20 cellular contexts compared by ENCODE assay signal in the genomic region with DNA sequence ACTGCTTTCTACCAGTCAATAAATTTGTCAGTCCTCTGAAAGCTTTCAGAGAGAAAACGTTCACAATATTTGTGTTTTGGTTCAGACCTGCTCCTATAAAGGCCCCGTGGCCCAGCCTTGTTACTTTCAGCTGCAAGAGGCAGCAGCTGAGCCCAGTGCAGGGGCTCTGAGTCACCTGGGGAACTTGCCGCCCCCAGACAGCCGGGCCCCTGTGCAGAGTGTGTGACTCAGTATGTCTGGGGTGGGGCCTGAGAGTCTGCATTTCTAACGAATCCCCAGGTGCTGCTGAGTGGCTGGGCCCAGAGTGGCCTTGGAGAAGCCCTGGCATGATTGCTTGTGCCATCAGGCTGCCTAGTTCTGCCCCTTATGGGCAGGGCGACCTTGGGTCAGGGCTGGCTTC.
A peak's percentile ranks its signal among the peaks of the same experiment; 100 is the strongest.
DNase-seq lines count a peak whose midpoint lies in the region; ATAC-seq, FAIRE-seq and TF ChIP-seq lines count a peak whose summit lies in the region.
"Had no signal": no experiment of that assay in that cellular context is flagged by ENCODE, and none has a peak within 500 bp of the region (broad histone marks: within the 10 kb centered on the region; RNA-seq: fewer than 3 reads in every experiment).

No MANE protein-coding gene starts in this region.

- H3K9me3 ChIP-seq in astrocyte (ENCODE audit: insufficient read depth, low read depth, low read length) = no peaks in the 10 kb centered on the region
- H3K9me3 ChIP-seq: A549 had no signal

- peak; percentile 54 for DNase-seq in activated CD8-positive, alpha-beta memory T cell treated with anti-CD3 and anti-CD28 coated beads, Interleukin-2, amount 50 U/mL, for 48 hours
- DNase-seq in activated CD8-positive, alpha-beta memory T cell treated with anti-CD3 and anti-CD28 coated beads, Interleukin-2, amount 10 ng/mL, durations not matched to agents 7 days and 5 days = no peak
- peak; percentile 16 for DNase-seq in M059J (ENCODE audit: low read depth)
- peak; percentile 48 for DNase-seq in astrocyte (ENCODE audit: low read depth)
- DNase-seq in mesendoderm = peak; percentile 31
- no peak for DNase-seq in GM13977 (ENCODE audit: low spot score)
- DNase-seq: GOT3, HFFc6, KG1, NCI-H1105, NCI-H187, NCI-H446 treated with DMSO at 0.1 percent for 48 hours, NCI-H748 treated with DMSO at 0.1 percent for 48 hours, SHP77 had no signal

- TF ChIP-seq CTCF in astrocyte (IDR thresholded peaks at IDR 0.05; ENCODE audit: insufficient read depth, low read depth, low read length) = no peak
- TF ChIP-seq CTCF in GM13977 (IDR thresholded peaks at IDR 0.05; ENCODE audit: extremely low read depth, insufficient read depth, missing control alignments) = no peak

- H3K9me3 Mint-ChIP-seq in activated CD8-positive, alpha-beta memory T cell treated with anti-CD3 and anti-CD28 coated beads, Interleukin-2, amount 10 ng/mL, durations not matched to agents 7 days and 5 days (ENCODE audit: low read depth) = peaks cover 3% of the 10 kb centered on the region
- H3K9me3 Mint-ChIP-seq in astrocyte (ENCODE audit: unreplicated experiment) = peaks cover 7% of the 10 kb centered on the region

- peaks cover 11% of the 10 kb centered on the region for H3K4me1 ChIP-seq in astrocyte (ENCODE audit: insufficient read depth, low read length)
- no peaks in the 10 kb centered on the region for H3K4me1 ChIP-seq in mesendoderm (ENCODE audit: control insufficient read depth, low read depth, low read length)
- H3K4me1 ChIP-seq: A549 had no signal

- no peak overlapping the region for H4K5ac ChIP-seq in mesendoderm (ENCODE audit: low read length)

- H3K18ac ChIP-seq in mesendoderm (ENCODE audit: low read length) = no peak overlapping the region

- H2BK15ac ChIP-seq in mesendoderm (replicated peaks; ENCODE audit: low read depth) = no peak overlapping the region

- no peaks in the 10 kb centered on the region for H3K36me3 Mint-ChIP-seq in activated CD8-positive, alpha-beta memory T cell treated with anti-CD3 and anti-CD28 coated beads, Interleukin-2, amount 10 ng/mL, durations not matched to agents 7 days and 5 days
- H3K36me3 Mint-ChIP-seq in astrocyte (ENCODE audit: low read depth, unreplicated experiment) = no peaks in the 10 kb centered on the region
- H3K36me3 Mint-ChIP-seq: CD14-positive monocyte had no signal

- H3K4me3 ChIP-seq in astrocyte (ENCODE audit: insufficient read depth, low read depth, low read length) (no peak overlapping the region), mesendoderm (ENCODE audit: low read length) (no peak overlapping the region)
- H3K4me3 ChIP-seq: A549 had no signal

- CTCF ChIA-PET in activated CD8-positive, alpha-beta memory T cell treated with anti-CD3 and anti-CD28 coated beads, Interleukin-2, amount 10 ng/mL, durations not matched to agents 7 days and 5 days (lab: Charles Lee) = no interaction called here

- no peak overlapping the region for H4K8ac ChIP-seq in mesendoderm (ENCODE audit: low read depth, low read length)

- in situ Hi-C loops in GM13977 (cut with MboI; ENCODE audit: low pct_unique_long_range_greater_than_20kb, low sequenced_read_pairs, unreplicated experiment) = no loop called here

- no peaks in the 10 kb centered on the region for H3K27me3 ChIP-seq in astrocyte (ENCODE audit: insufficient read depth, low read length)
- H3K27me3 ChIP-seq in mesendoderm (ENCODE audit: insufficient read depth, low read length, poor library complexity) = no peaks in the 10 kb centered on the region

- no peak overlapping the region for H2BK120ac ChIP-seq in mesendoderm (ENCODE audit: low read depth, low read length)

- H3K27ac ChIP-seq in astrocyte (ENCODE audit: low read depth, low read length) (no peak overlapping the region), mesendoderm (ENCODE audit: low read depth, low read length) (no peak overlapping the region)
- H3K27ac ChIP-seq: A549 had no signal

- no peaks in the 10 kb centered on the region for H3K4me1 Mint-ChIP-seq in activated CD8-positive, alpha-beta memory T cell treated with anti-CD3 and anti-CD28 coated beads, Interleukin-2, amount 10 ng/mL, durations not matched to agents 7 days and 5 days
- H3K4me1 Mint-ChIP-seq in astrocyte (ENCODE audit: low read depth, unreplicated experiment) = peaks cover 6% of the 10 kb centered on the region
- H3K4me1 Mint-ChIP-seq: CD14-positive monocyte had no signal

- ATAC-seq in activated CD8-positive, alpha-beta memory T cell treated with anti-CD3 and anti-CD28 coated beads, Interleukin-2, amount 10 ng/mL, durations not matched to agents 7 days and 5 days = no peak
- ATAC-seq in GM19397 (IDR thresholded peaks at IDR 0.05; ENCODE audit: unreplicated experiment) = no peak
- no peak for ATAC-seq in HG03039 (IDR thresholded peaks at IDR 0.05; ENCODE audit: unreplicated experiment)

- H3K4ac ChIP-seq in mesendoderm (ENCODE audit: low read depth, low read length) = no peak overlapping the region

- H3K79me1 ChIP-seq in mesendoderm (ENCODE audit: low read length) = no peaks in the 10 kb centered on the region

- no peaks in the 10 kb centered on the region for H3K36me3 ChIP-seq in astrocyte (ENCODE audit: insufficient read depth, low read length)
- H3K36me3 ChIP-seq in mesendoderm (ENCODE audit: control insufficient read depth, insufficient read depth, low read length) = no peaks in the 10 kb centered on the region

- H3K56ac ChIP-seq in mesendoderm (ENCODE audit: low read length) = no peak overlapping the region

- H3K4me3 Mint-ChIP-seq in activated CD8-positive, alpha-beta memory T cell treated with anti-CD3 and anti-CD28 coated beads, Interleukin-2, amount 10 ng/mL, durations not matched to agents 7 days and 5 days = no peak overlapping the region
- H3K4me3 Mint-ChIP-seq in astrocyte (ENCODE audit: unreplicated experiment) = no peak overlapping the region
- H3K4me3 Mint-ChIP-seq: CD14-positive monocyte, HFFc6 had no signal

- WGBS in mesendoderm (ENCODE audit: extremely low coverage, insufficient coverage, low lambda C conversion rate) = no CpG with 5 or more reads among the region's 6 CpGs

- H2AFZ ChIP-seq in astrocyte (ENCODE audit: low read depth, low read length) = no peak overlapping the region

- H3K27me3 Mint-ChIP-seq in activated CD8-positive, alpha-beta memory T cell treated with anti-CD3 and anti-CD28 coated beads, Interleukin-2, amount 10 ng/mL, durations not matched to agents 7 days and 5 days = no peaks in the 10 kb centered on the region
- peaks cover 3% of the 10 kb centered on the region for H3K27me3 Mint-ChIP-seq in astrocyte (ENCODE audit: low read depth, unreplicated experiment)

- no peak overlapping the region for H3K27ac Mint-ChIP-seq in activated CD8-positive, alpha-beta memory T cell treated with anti-CD3 and anti-CD28 coated beads, Interleukin-2, amount 10 ng/mL, durations not matched to agents 7 days and 5 days
- peak overlapping the region; percentile 71 for H3K27ac Mint-ChIP-seq in astrocyte (ENCODE audit: unreplicated experiment)
- H3K27ac Mint-ChIP-seq: CD14-positive monocyte, HFFc6 had no signal

- H2BK5ac ChIP-seq in mesendoderm (ENCODE audit: low read length) = no peak overlapping the region

- H3K79me2 ChIP-seq in astrocyte (ENCODE audit: insufficient read depth, low read length) (no peaks in the 10 kb centered on the region), mesendoderm (ENCODE audit: control insufficient read depth, insufficient read depth, low read length) (no peaks in the 10 kb centered on the region)

- no peak overlapping the region for H3K23ac ChIP-seq in mesendoderm (ENCODE audit: low read length)

- FAIRE-seq in astrocyte (lab: Jason Lieb, UNC) = no peak
- FAIRE-seq: A549, G401.6, GM12892 had no signal

- H3K4me2 ChIP-seq in astrocyte (ENCODE audit: low read length) (peak overlapping the region; percentile 52), mesendoderm (ENCODE audit: low read length) (no peak overlapping the region)
- H3K4me2 ChIP-seq: A549 had no signal

- no peak overlapping the region for H3K9ac ChIP-seq in astrocyte (ENCODE audit: low read length)
- H3K9ac ChIP-seq in mesendoderm (ENCODE audit: low read length) = no peak overlapping the region

- H2AK5ac ChIP-seq in mesendoderm (ENCODE audit: low read length) = no peak overlapping the region

- no peaks in the 10 kb centered on the region for H4K20me1 ChIP-seq in astrocyte (ENCODE audit: insufficient read depth, low read length)

Comparison
In these comparisons a context has a peak if more than half of its experiments do, and no peak if none do; other contexts are left out.
1. DNase-seq: peak in activated CD8-positive, alpha-beta memory T cell treated with anti-CD3 and anti-CD28 coated beads, Interleukin-2, amount 50 U/mL, for 48 hours (single experiment), M059J (single experiment), astrocyte (single experiment) and mesendoderm (single experiment); none in activated CD8-positive, alpha-beta memory T cell treated with anti-CD3 and anti-CD28 coated beads, Interleukin-2, amount 10 ng/mL, durations not matched to agents 7 days and 5 days (single experiment) and GM13977 (single experiment).